In genomic region chr2:239186958-239187357, GRCh38 we compare ENCODE assay signal across 2 cellular contexts.
TF ChIP-seq lines count a peak whose summit lies in the region.

No MANE protein-coding gene starts in this region.

TF ChIP-seq in IMR-90, 13 proteins besides CTCF, POLR2A, EP300 and RAD21:
- TF ChIP-seq NFE2L2 (IDR thresholded peaks at IDR 0.05; ENCODE audit: low read depth, low read length) (no peak), CEBPB (IDR thresholded peaks at IDR 0.05; ENCODE audit: low read depth, low read length) (no peak)

TF ChIP-seq in HEK293T, 16 proteins besides CTCF, POLR2A, EP300 and RAD21:
- TF ChIP-seq NFRKB (IDR thresholded peaks at IDR 0.05) (no peak), HDGF (IDR thresholded peaks at IDR 0.05; ENCODE audit: borderline replicate concordance) (no peak), L3MBTL2 (conservative IDR thresholded peaks at IDR 0.05) (no peak), FOXM1 (IDR thresholded peaks at IDR 0.05; ENCODE audit: borderline replicate concordance) (no peak), ELF4 (IDR thresholded peaks at IDR 0.05) (no peak), FOXK2 (IDR thresholded peaks at IDR 0.05) (no peak), LEF1 (IDR thresholded peaks at IDR 0.05; ENCODE audit: borderline replicate concordance) (no peak), ZNF384 (IDR thresholded peaks at IDR 0.05) (no peak), ARNT (IDR thresholded peaks at IDR 0.05) (no peak), TARDBP (IDR thresholded peaks at IDR 0.05) (no peak), SP1 (IDR thresholded peaks at IDR 0.05) (no peak), FOXA1 (IDR thresholded peaks at IDR 0.05) (no peak), SUZ12 (IDR thresholded peaks at IDR 0.05) (no peak), BHLHE40 (IDR thresholded peaks at IDR 0.05; ENCODE audit: borderline replicate concordance) (no peak), PKNOX1 (IDR thresholded peaks at IDR 0.05) (no peak), CTBP1 (IDR thresholded peaks at IDR 0.05; ENCODE audit: borderline replicate concordance) (no peak)
TF ChIP-seq in HEK293T: peak in this region for 0.
